ENCODE assay signal across 11 cellular contexts in genomic region chr10:97576487-97576886, GRCh38. TPM values are rescaled to one million over a fixed set of nuclear protein-coding genes. Genes with fewer than 3 reads are reported as not detected.
"Had no signal": no experiment of that assay in that cellular context is flagged by ENCODE, and none has a peak within 500 bp of the region (broad histone marks: within the 10 kb centered on the region; RNA-seq: fewer than 3 reads in every experiment).

No MANE protein-coding gene starts in this region.

RNA-seq across cellular contexts. Expression of gene ANKRD2, which starts 3.9 kb away (rescaled TPM):
- total RNA-seq: activated B cell treated with CpG ODN at 0.5 μM for 24 hours; activated CD4-positive, alpha-beta memory T cell treated with anti-CD3 and anti-CD28 coated beads for 36 hours; activated T-cell treated with anti-CD3 and anti-CD28 coated beads, Interleukin-2, amount 50 U/mL, for 4 hours; activated T-helper 1 cell treated with anti-CD3 and anti-CD28 coated beads, Interleukin-12 subunit alpha, Interleukin-12 subunit beta, Interleukin-2, Interleukin-4 antibody, amounts not matched to agents 30 ng/mL and 10 ng/mL and 1 ng/mL, durations not matched to agents 14 hours and 24 hours and 36 hours; RPMI7951; SK-MEL-5; T-helper 17 cell had no signal
- polyA plus RNA-seq: IgD-negative memory B cell had no signal

RNA-seq across cellular contexts. Expression of gene HOGA1, which starts 7.7 kb away (rescaled TPM):
- total RNA-seq: activated B cell treated with CpG ODN at 0.5 μM for 24 hours; activated CD4-positive, alpha-beta memory T cell treated with anti-CD3 and anti-CD28 coated beads for 36 hours; activated naive CD4-positive, alpha-beta T cell treated with anti-CD3 and anti-CD28 coated beads for 36 hours; activated naive CD4-positive, alpha-beta T cell treated with anti-CD3 and anti-CD28 coated beads, Interleukin-2, amount 50 U/mL, for 72 hours; activated T-cell treated with anti-CD3 and anti-CD28 coated beads, Interleukin-2, amount 50 U/mL, for 4 hours; activated T-helper 1 cell treated with anti-CD3 and anti-CD28 coated beads, Interleukin-12 subunit alpha, Interleukin-12 subunit beta, Interleukin-2, Interleukin-4 antibody, amounts not matched to agents 30 ng/mL and 10 ng/mL and 1 ng/mL, durations not matched to agents 14 hours and 24 hours and 36 hours; T-helper 17 cell had no signal
- polyA plus RNA-seq: IgD-negative memory B cell had no signal

RNA-seq across cellular contexts. Expression of gene C10orf62, which starts 13.0 kb away (rescaled TPM):
- total RNA-seq: activated B cell treated with CpG ODN at 0.5 μM for 24 hours; activated CD4-positive, alpha-beta memory T cell treated with anti-CD3 and anti-CD28 coated beads for 36 hours; activated naive CD4-positive, alpha-beta T cell treated with anti-CD3 and anti-CD28 coated beads for 36 hours; activated naive CD4-positive, alpha-beta T cell treated with anti-CD3 and anti-CD28 coated beads, Interleukin-2, amount 50 U/mL, for 72 hours; activated T-cell treated with anti-CD3 and anti-CD28 coated beads, Interleukin-2, amount 50 U/mL, for 4 hours; activated T-helper 1 cell treated with anti-CD3 and anti-CD28 coated beads, Interleukin-12 subunit alpha, Interleukin-12 subunit beta, Interleukin-2, Interleukin-4 antibody, amounts not matched to agents 30 ng/mL and 10 ng/mL and 1 ng/mL, durations not matched to agents 14 hours and 24 hours and 36 hours; RPMI7951; SK-MEL-5; T-cell; T-helper 17 cell had no signal
- polyA plus RNA-seq: IgD-negative memory B cell had no signal
